Comparison of ENCODE assay signal across 16 cellular contexts in genomic region chr2:127014630-127015029, GRCh38.
A peak's percentile ranks its signal among the peaks of the same experiment; 100 is the strongest.
DNase-seq lines count a peak whose midpoint lies in the region; ATAC-seq, FAIRE-seq and TF ChIP-seq lines count a peak whose summit lies in the region.
"Had no signal": no experiment of that assay in that cellular context is flagged by ENCODE, and none has a peak within 500 bp of the region (broad histone marks: within the 10 kb centered on the region; RNA-seq: fewer than 3 reads in every experiment).

No MANE protein-coding gene starts in this region.

- 5% methylated on average over 4 of the region's 4 CpGs for WGBS in A549 (ENCODE audit: missing lambda C conversion rate)

- peak overlapping the region; percentile 8; the same call in 1 of the 3 replicates for H3K4me2 ChIP-seq in A549

- TF ChIP-seq POLR2A in A549 (IDR thresholded peaks at IDR 0.05; ENCODE audit: low read length), result no peak

- no peak overlapping the region for H3K4me3 ChIP-seq in A549
- H3K4me3 ChIP-seq: right atrium auricular region had no signal

- no peak for TF ChIP-seq RAD21 in A549 (conservative IDR thresholded peaks at IDR 0.05 in 1 of 2, IDR thresholded peaks at IDR 0.05 in 1 of 2)

- TF ChIP-seq CTCF in A549 (IDR thresholded peaks at IDR 0.05), result no peak

- no peak for FAIRE-seq in A549 (lab: Jason Lieb, UNC)

- H3K9me3 ChIP-seq in A549, result 0 out of 3 replicates have a peak, but pooled peaks cover 4% of the 10 kb centered on the region
- H3K9me3 ChIP-seq: right atrium auricular region had no signal

- ATAC-seq in A549 (peak; percentile 67 to 85), HG02623 (IDR thresholded peaks at IDR 0.05; ENCODE audit: unreplicated experiment) (no peak), GM18511 (IDR thresholded peaks at IDR 0.05; ENCODE audit: unreplicated experiment) (no peak)

- H3K27ac ChIP-seq in A549, result no peak overlapping the region
- H3K27ac ChIP-seq: right atrium auricular region had no signal

- CTCF ChIA-PET in A549 (lab: Yijun Ruan, JAX), result interaction anchor here (0.9 to 1.8 kb wide), 3 partner anchors 18 to 42 kb away, joined by 3 to 4 read pairs (median 4); no protein-coding TSS in a partner anchor

- no peak for TF ChIP-seq EP300 in A549 (IDR thresholded peaks at IDR 0.05)

- POLR2A ChIA-PET in A549 (lab: Yijun Ruan, JAX), result no interaction called here

- H3K4me1 ChIP-seq in A549, result peaks cover 12% of the 10 kb centered on the region; the same call in 2 of the 3 replicates
- H3K4me1 ChIP-seq: right atrium auricular region had no signal

- DNase-seq in A549 (ENCODE audit: low read depth in 1 of 2, low spot score in 1 of 2), result peak in 1 of 2 experiments; percentile 46
- DNase-seq in HS-27A (ENCODE audit: low read depth), result peak; percentile 31
- peak; percentile 69 for DNase-seq in SKM-1 treated with dmso at 0.1 percent for 144 hours (lab: John Stamatoyannopoulos, UW; ENCODE audit: unreplicated experiment)
- DNase-seq in fibroblast of peridontal ligament (ENCODE audit: extremely low read depth), result peak; percentile 97
- DNase-seq in activated effector memory CD4-positive, alpha-beta T cell treated with anti-CD3 and anti-CD28 coated beads, Interleukin-2, amount 50 U/mL, for 16 hours, result no peak
- DNase-seq in mucosa of gallbladder (ENCODE audit: low spot score), result no peak
- DNase-seq: ACHN; activated CD8-positive, alpha-beta memory T cell treated with anti-CD3 and anti-CD28 coated beads, Interleukin-2, amount 50 U/mL, for 48 hours; GDM1; hippocampal formation; midbrain; NCI-H69; T-helper 9 cell had no signal

TF ChIP-seq in A549, 52 proteins besides CTCF, POLR2A, EP300 and RAD21:
- TF ChIP-seq POLR2AphosphoS2 (conservative IDR thresholded peaks at IDR 0.05; ENCODE audit: low read length), result no peak
- no peak for TF ChIP-seq RFX5 (IDR thresholded peaks at IDR 0.05)
- TF ChIP-seq, protein P1, sequence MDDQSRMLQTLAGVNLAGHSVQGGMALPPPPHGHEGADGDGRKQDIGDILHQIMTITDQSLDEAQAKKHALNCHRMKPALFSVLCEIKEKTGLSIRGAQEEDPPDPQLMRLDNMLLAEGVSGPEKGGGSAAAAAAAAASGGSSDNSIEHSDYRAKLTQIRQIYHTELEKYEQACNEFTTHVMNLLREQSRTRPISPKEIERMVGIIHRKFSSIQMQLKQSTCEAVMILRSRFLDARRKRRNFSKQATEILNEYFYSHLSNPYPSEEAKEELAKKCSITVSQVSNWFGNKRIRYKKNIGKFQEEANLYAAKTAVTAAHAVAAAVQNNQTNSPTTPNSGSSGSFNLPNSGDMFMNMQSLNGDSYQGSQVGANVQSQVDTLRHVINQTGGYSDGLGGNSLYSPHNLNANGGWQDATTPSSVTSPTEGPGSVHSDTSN (IDR thresholded peaks at IDR 0.05), result no peak
- TF ChIP-seq, protein P2, sequence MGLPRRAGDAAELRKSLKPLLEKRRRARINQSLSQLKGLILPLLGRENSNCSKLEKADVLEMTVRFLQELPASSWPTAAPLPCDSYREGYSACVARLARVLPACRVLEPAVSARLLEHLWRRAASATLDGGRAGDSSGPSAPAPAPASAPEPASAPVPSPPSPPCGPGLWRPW (IDR thresholded peaks at IDR 0.05), result no peak
- TF ChIP-seq ZSCAN20 (CRISPR knock-in tag; IDR thresholded peaks at IDR 0.05), result no peak
- TF ChIP-seq EHMT2 (IDR thresholded peaks at IDR 0.05; ENCODE audit: low read depth), result no peak
- TF ChIP-seq FOSL2 (IDR thresholded peaks at IDR 0.05), result no peak
- no peak; the same call in 1 of the 2 replicates for TF ChIP-seq FOSL2 (CRISPR knock-in tag; IDR thresholded peaks at IDR 0.05)
- no peak for TF ChIP-seq CBX8 (IDR thresholded peaks at IDR 0.05)
- no peak for TF ChIP-seq RNF2 (IDR thresholded peaks at IDR 0.05; ENCODE audit: borderline replicate concordance, low read depth)
- TF ChIP-seq EHF (CRISPR knock-in tag; IDR thresholded peaks at IDR 0.05), result no peak
- TF ChIP-seq MAZ (IDR thresholded peaks at IDR 0.05; ENCODE audit: borderline replicate concordance, low read depth, low read length), result no peak
- TF ChIP-seq JUNB (IDR thresholded peaks at IDR 0.05), result no peak
- no peak for TF ChIP-seq HOXA7 (CRISPR knock-in tag; IDR thresholded peaks at IDR 0.05)

Comparison
In these comparisons a context has a peak if more than half of its experiments do, and no peak if none do; other contexts are left out.
1. ATAC-seq: peak in A549 (2 of 2); none in HG02623 (single experiment) and GM18511 (single experiment).
2. DNase-seq: peak in HS-27A (single experiment), SKM-1 treated with dmso at 0.1 percent for 144 hours (single experiment) and fibroblast of peridontal ligament (single experiment); none in activated effector memory CD4-positive, alpha-beta T cell treated with anti-CD3 and anti-CD28 coated beads, Interleukin-2, amount 50 U/mL, for 16 hours (single experiment) and mucosa of gallbladder (single experiment).